9 cellular contexts compared by ENCODE assay signal in the genomic region with DNA sequence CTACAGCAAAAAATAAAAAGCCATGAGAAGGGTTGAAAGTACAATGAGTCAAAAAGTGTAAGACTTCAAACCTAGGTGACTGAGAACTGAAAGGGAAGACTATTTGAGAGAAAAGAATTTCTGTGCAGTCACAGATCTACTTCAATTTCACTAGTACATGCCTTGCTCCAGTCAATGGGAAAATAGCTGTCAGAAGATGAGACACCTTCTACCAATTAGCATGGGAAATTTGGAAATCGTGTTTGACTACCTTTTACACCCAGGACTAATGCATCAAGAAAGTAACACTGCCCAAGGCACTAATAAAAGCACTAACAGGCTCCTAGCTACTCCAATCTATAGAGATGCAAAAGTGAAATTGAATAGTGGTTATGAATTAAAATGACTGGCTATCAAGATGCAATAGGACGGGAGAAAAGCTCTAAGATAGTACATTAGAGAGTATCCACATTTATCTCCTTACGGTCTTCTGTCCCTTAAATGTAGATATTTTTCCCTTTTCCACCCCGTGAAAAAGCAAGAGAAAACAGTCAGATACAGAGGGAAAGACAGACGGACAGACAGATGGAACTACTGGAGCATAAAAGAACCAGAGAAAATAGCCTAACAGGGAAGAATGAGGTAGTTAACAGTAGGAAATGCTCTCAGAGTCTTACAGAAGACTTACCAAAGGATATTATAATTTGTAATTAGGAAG. TPM values are rescaled to one million over a fixed set of nuclear protein-coding genes. Genes with fewer than 3 reads are reported as not detected.
DNase-seq lines count a peak whose midpoint lies in the region; ATAC-seq and TF ChIP-seq lines count a peak whose summit lies in the region.
"Had no signal": no experiment of that assay in that cellular context is flagged by ENCODE, and none has a peak within 500 bp of the region (broad histone marks: within the 10 kb centered on the region; RNA-seq: fewer than 3 reads in every experiment).

No MANE protein-coding gene starts in this region.

- peak overlapping the region; percentile 11 for H3K27ac Mint-ChIP-seq in T-helper 2 cell treated with Interferon-gamma antibody and Interleukin-4, amounts not matched to agents 5 μg/mL and 100 μg/mL, for 36 hours

- H3K9me3 Mint-ChIP-seq in T-helper 2 cell treated with Interferon-gamma antibody and Interleukin-4, amounts not matched to agents 5 μg/mL and 100 μg/mL, for 36 hours = no peaks in the 10 kb centered on the region
- H3K9me3 Mint-ChIP-seq: type B pancreatic cell had no signal

- intact Hi-C loops in posterior vena cava (cut with DNase I) = no loop called here

- H3K27me3 Mint-ChIP-seq in T-helper 2 cell treated with Interferon-gamma antibody and Interleukin-4, amounts not matched to agents 5 μg/mL and 100 μg/mL, for 36 hours (ENCODE audit: low read depth) = no peaks in the 10 kb centered on the region
- H3K27me3 Mint-ChIP-seq: type B pancreatic cell had no signal

- H3K4me3 ChIP-seq in coronary artery = no peak overlapping the region

- DNase-seq in GM10266 (ENCODE audit: extremely low spot score) = peak; percentile 30
- DNase-seq in T-helper 2 cell treated with Interferon-gamma antibody and Interleukin-4, amounts not matched to agents 5 μg/mL and 100 μg/mL, for 36 hours (ENCODE audit: low spot score) = no peak
- no peak for DNase-seq in NCI-H2196 treated with DMSO at 0.1 percent for 48 hours (lab: John Stamatoyannopoulos, UW; ENCODE audit: unreplicated experiment)
- no peak for DNase-seq in NCI-H2107 (lab: John Stamatoyannopoulos, UW)
- no peak for DNase-seq in coronary artery (ENCODE audit: low spot score)
- DNase-seq in posterior vena cava (ENCODE audit: low spot score) = no peak

- H3K36me3 Mint-ChIP-seq in T-helper 2 cell treated with Interferon-gamma antibody and Interleukin-4, amounts not matched to agents 5 μg/mL and 100 μg/mL, for 36 hours (ENCODE audit: low read depth) = no peaks in the 10 kb centered on the region
- H3K36me3 Mint-ChIP-seq: type B pancreatic cell had no signal

- peak overlapping the region; percentile 13 for H3K4me3 Mint-ChIP-seq in T-helper 2 cell treated with Interferon-gamma antibody and Interleukin-4, amounts not matched to agents 5 μg/mL and 100 μg/mL, for 36 hours
- H3K4me3 Mint-ChIP-seq: type B pancreatic cell had no signal

- H3K27ac ChIP-seq in coronary artery = no peak overlapping the region

- H3K4me1 Mint-ChIP-seq in T-helper 2 cell treated with Interferon-gamma antibody and Interleukin-4, amounts not matched to agents 5 μg/mL and 100 μg/mL, for 36 hours (ENCODE audit: low read depth) = peaks cover 49% of the 10 kb centered on the region

- TF ChIP-seq CTCF in GM10266 (IDR thresholded peaks at IDR 0.05; ENCODE audit: control insufficient read depth, insufficient read depth, low read depth, missing control alignments) (no peak), coronary artery (IDR thresholded peaks at IDR 0.05) (no peak)

- ATAC-seq in GM19463 (IDR thresholded peaks at IDR 0.05; ENCODE audit: unreplicated experiment) (peak; percentile 40), HG03095 (IDR thresholded peaks at IDR 0.05; ENCODE audit: unreplicated experiment) (peak; percentile 46)

RNA-seq across cellular contexts. Expression of gene ERP44, which starts 15.2 kb away (rescaled TPM):
- total RNA-seq in posterior vena cava = 10 to 100 TPM; 18.5 TPM

RNA-seq across cellular contexts. Expression of gene INVS, which starts 15.4 kb away (rescaled TPM):
- 10 to 100 TPM; 19.5 to 19.7 TPM for total RNA-seq in posterior vena cava
